8 cellular contexts compared by ENCODE assay signal in the genomic region with DNA sequence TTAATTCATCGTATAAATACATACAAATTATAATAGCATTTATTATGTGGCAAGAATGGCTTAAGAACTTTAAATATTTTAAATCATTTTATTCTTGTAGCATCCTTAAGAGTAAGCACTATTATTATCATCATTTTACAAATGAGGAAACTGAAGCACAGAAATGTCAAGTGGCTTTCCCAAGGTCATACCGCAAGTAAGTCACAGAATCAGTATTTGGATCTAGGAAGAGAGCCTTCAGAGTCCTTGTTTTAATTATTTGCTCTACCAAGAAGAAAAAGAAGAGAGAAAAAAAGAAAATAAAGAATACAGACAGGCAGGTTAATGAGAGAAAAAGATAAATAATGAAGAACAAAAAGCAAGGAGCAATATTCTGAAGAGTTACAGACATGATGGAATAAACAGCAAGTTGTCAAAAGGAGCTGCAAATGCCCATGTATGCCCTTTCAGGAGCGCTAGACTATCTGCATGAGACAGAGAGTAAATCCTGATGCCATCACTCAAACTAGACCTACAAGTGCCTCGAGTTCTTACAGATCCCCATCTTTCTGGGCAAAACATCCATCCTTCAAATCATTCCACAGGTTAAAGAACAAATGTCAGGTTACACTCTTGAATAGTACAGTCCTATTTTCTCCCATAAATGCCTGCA.
"Had no signal": no experiment of that assay in that cellular context is flagged by ENCODE, and none has a peak within 500 bp of the region (broad histone marks: within the 10 kb centered on the region; RNA-seq: fewer than 3 reads in every experiment).

No MANE protein-coding gene starts in this region.

- H3K4me3 ChIP-seq: GM12878 had no signal

- FAIRE-seq: G401.6, GM12878, GM12891, GM12892, GM18507, GM19239 had no signal

- ATAC-seq: GM12878 had no signal

- DNase-seq: GDM1, GF-D8 had no signal
